Comparison of ENCODE assay signal across 8 cellular contexts in genomic region chr12:124566181-124567034, GRCh38. TPM values are rescaled to one million over a fixed set of nuclear protein-coding genes. Genes with fewer than 3 reads are reported as not detected.
A peak's percentile ranks its signal among the peaks of the same experiment; 100 is the strongest.
DNase-seq lines count a peak whose midpoint lies in the region; ATAC-seq and TF ChIP-seq lines count a peak whose summit lies in the region.

No MANE protein-coding gene starts in this region.

- H3K4me1 Mint-ChIP-seq in CD8-positive, alpha-beta memory T cell = peaks cover 27 to 52% (median 31%) of the 10 kb centered on the region in 3 donors
- H3K4me1 Mint-ChIP-seq in activated T-helper 17 cell treated with anti-CD3 and anti-CD28 coated beads, Interleukin-2, amount 50 U/mL, for 72 hours = peaks cover 7% of the 10 kb centered on the region
- H3K4me1 Mint-ChIP-seq in naive thymus-derived CD4-positive, alpha-beta T cell = peaks cover 8 to 57% (median 33%) of the 10 kb centered on the region in 7 donors

- H3K9me3 ChIP-seq in CD8-positive, alpha-beta memory T cell (ENCODE audit: low read length) = no peaks in the 10 kb centered on the region
- H3K9me3 ChIP-seq in Peyer's patch = no peaks in the 10 kb centered on the region
- no peaks in the 10 kb centered on the region for H3K9me3 ChIP-seq in naive thymus-derived CD4-positive, alpha-beta T cell (ENCODE audit: control insufficient read depth in 2 of 3, low read length in 3 of 3)

- CTCF ChIA-PET in CD8-positive, alpha-beta memory T cell (lab: Charles Lee) = interaction anchor here (0.8 kb wide), 1 partner anchor 112 kb away, joined by 3 read pairs; no protein-coding TSS in a partner anchor
- CTCF ChIA-PET in naive thymus-derived CD4-positive, alpha-beta T cell (lab: Charles Lee) = no interaction called here

- no peaks in the 10 kb centered on the region for H3K36me3 ChIP-seq in CD8-positive, alpha-beta memory T cell (ENCODE audit: insufficient read depth, low read length)
- H3K36me3 ChIP-seq in Peyer's patch = no peaks in the 10 kb centered on the region
- H3K36me3 ChIP-seq in naive thymus-derived CD4-positive, alpha-beta T cell (ENCODE audit: control insufficient read depth in 2 of 3, insufficient read depth in 3 of 3, low read length in 3 of 3) = peaks cover 0 to 7% (median 0%) of the 10 kb centered on the region in 3 experiments

- H3K27ac ChIP-seq in CD8-positive, alpha-beta memory T cell (ENCODE audit: low read depth, low read length) = peak overlapping the region; percentile 69
- H3K27ac ChIP-seq in Peyer's patch = peak overlapping the region; percentile 86 to 98 (median 95)
- peak overlapping the region; percentile 85 for H3K27ac ChIP-seq in naive thymus-derived CD4-positive, alpha-beta T cell (ENCODE audit: low read depth, low read length)

- H3K4me3 Mint-ChIP-seq in CD8-positive, alpha-beta memory T cell = peak overlapping the region; percentile 91 to 97 (median 94)
- H3K4me3 Mint-ChIP-seq in activated T-helper 17 cell treated with anti-CD3 and anti-CD28 coated beads, Interleukin-2, amount 50 U/mL, for 72 hours = peak overlapping the region; percentile 80
- H3K4me3 Mint-ChIP-seq in naive thymus-derived CD4-positive, alpha-beta T cell = peak overlapping the region; percentile 84 to 96 (median 94)

- peak; percentile 11 to 50 for TF ChIP-seq POLR2A in Peyer's patch (IDR thresholded peaks at IDR 0.05)

- H3K27me3 ChIP-seq in CD8-positive, alpha-beta memory T cell (ENCODE audit: insufficient read depth, low read length, poor library complexity, severe bottlenecking) = no peaks in the 10 kb centered on the region
- H3K27me3 ChIP-seq in Peyer's patch = no peaks in the 10 kb centered on the region
- H3K27me3 ChIP-seq in naive thymus-derived CD4-positive, alpha-beta T cell (ENCODE audit: control insufficient read depth in 2 of 2, insufficient read depth in 2 of 2, low read length in 2 of 2) = no peaks in the 10 kb centered on the region

- H3K36me3 Mint-ChIP-seq in CD8-positive, alpha-beta memory T cell = peaks cover 0 to 3% (median 0%) of the 10 kb centered on the region in 3 donors
- H3K36me3 Mint-ChIP-seq in activated T-helper 17 cell treated with anti-CD3 and anti-CD28 coated beads, Interleukin-2, amount 50 U/mL, for 72 hours (ENCODE audit: low read depth) = no peaks in the 10 kb centered on the region
- no peaks in the 10 kb centered on the region for H3K36me3 Mint-ChIP-seq in naive thymus-derived CD4-positive, alpha-beta T cell

- H3K9me3 Mint-ChIP-seq in CD8-positive, alpha-beta memory T cell = no peaks in the 10 kb centered on the region
- no peaks in the 10 kb centered on the region for H3K9me3 Mint-ChIP-seq in activated T-helper 17 cell treated with anti-CD3 and anti-CD28 coated beads, Interleukin-2, amount 50 U/mL, for 72 hours
- no peaks in the 10 kb centered on the region for H3K9me3 Mint-ChIP-seq in naive thymus-derived CD4-positive, alpha-beta T cell

- peak overlapping the region; percentile 88 to 96 (median 92) for H3K27ac Mint-ChIP-seq in CD8-positive, alpha-beta memory T cell
- peak overlapping the region; percentile 59 for H3K27ac Mint-ChIP-seq in activated T-helper 17 cell treated with anti-CD3 and anti-CD28 coated beads, Interleukin-2, amount 50 U/mL, for 72 hours
- peak overlapping the region; percentile 64 to 95 (median 88) for H3K27ac Mint-ChIP-seq in naive thymus-derived CD4-positive, alpha-beta T cell

- DNase-seq in CD8-positive, alpha-beta memory T cell = peak; percentile 56 to 78 (median 62)
- peak; percentile 43 for DNase-seq in HS-5 (ENCODE audit: low read depth)
- DNase-seq in Peyer's patch = peak; percentile 82 to 93 (median 93)
- DNase-seq in fibroblast of mammary gland (ENCODE audit: low read depth) = peak; percentile 63
- peak; percentile 53 to 81 (median 61) for DNase-seq in naive thymus-derived CD4-positive, alpha-beta T cell
- peak; percentile 82 for DNase-seq in stimulated activated naive CD8-positive, alpha-beta T cell treated with anti-CD3 and anti-CD28 coated beads, Interleukin-15, Interleukin-2, amounts not matched to agents 100 U/mL and 50 U/mL, for 24 hours

- ATAC-seq in GM19463 (IDR thresholded peaks at IDR 0.05; ENCODE audit: unreplicated experiment) = peak; percentile 49
- ATAC-seq in activated T-helper 17 cell treated with anti-CD3 and anti-CD28 coated beads, Interleukin-2, amount 50 U/mL, for 72 hours (replicated peaks) = peak; percentile 74
- peak; percentile 58 for ATAC-seq in naive thymus-derived CD4-positive, alpha-beta T cell
- peak; percentile 60 for ATAC-seq in stimulated activated naive CD8-positive, alpha-beta T cell treated with anti-CD3 and anti-CD28 coated beads, Interleukin-15, Interleukin-2, amounts not matched to agents 100 U/mL and 50 U/mL, for 24 hours

- H3K4me1 ChIP-seq in CD8-positive, alpha-beta memory T cell (ENCODE audit: insufficient read depth, low read length) = peaks cover 24% of the 10 kb centered on the region
- peaks cover 0 to 57% (median 23%) of the 10 kb centered on the region in 4 donors for H3K4me1 ChIP-seq in Peyer's patch
- peaks cover 6 to 15% of the 10 kb centered on the region in 2 donors for H3K4me1 ChIP-seq in naive thymus-derived CD4-positive, alpha-beta T cell (ENCODE audit: control insufficient read depth in 2 of 2, insufficient read depth in 2 of 2, low read length in 2 of 2)

- no peaks in the 10 kb centered on the region for H3K27me3 Mint-ChIP-seq in CD8-positive, alpha-beta memory T cell
- no peaks in the 10 kb centered on the region for H3K27me3 Mint-ChIP-seq in activated T-helper 17 cell treated with anti-CD3 and anti-CD28 coated beads, Interleukin-2, amount 50 U/mL, for 72 hours
- H3K27me3 Mint-ChIP-seq in naive thymus-derived CD4-positive, alpha-beta T cell = no peaks in the 10 kb centered on the region

- intact Hi-C loops in naive thymus-derived CD4-positive, alpha-beta T cell (cut with micrococcal nuclease) = loop anchor here (1.0 to 5.0 kb wide), 20 partner anchors 22 to 1599 kb away; partner anchors contain the start of genes ABCB9 (in 1 of the 2), ATP6V0A2 (in 1 of the 2), BRI3BP (in 1 of the 2) and DHX37 (in 1 of the 2)

- POLR2A ChIA-PET in CD8-positive, alpha-beta memory T cell (lab: Charles Lee) = interaction anchor here (0.9 to 1.0 kb wide), 2 partner anchors 100 to 177 kb away, joined by 3 read pairs; no protein-coding TSS in a partner anchor
- POLR2A ChIA-PET in naive thymus-derived CD4-positive, alpha-beta T cell (lab: Charles Lee) = interaction anchor here (1.5 kb wide), 1 partner anchor 44 kb away, joined by 4 read pairs; no protein-coding TSS in a partner anchor

- peak overlapping the region; percentile 80 for H3K4me3 ChIP-seq in CD8-positive, alpha-beta memory T cell (ENCODE audit: low read length)
- peak overlapping the region; percentile 63 to 95 (median 92) for H3K4me3 ChIP-seq in Peyer's patch
- peak overlapping the region; percentile 80 for H3K4me3 ChIP-seq in fibroblast of mammary gland (ENCODE audit: control insufficient read depth, low read depth, low read length)
- H3K4me3 ChIP-seq in naive thymus-derived CD4-positive, alpha-beta T cell (ENCODE audit: low read length) = peak overlapping the region; percentile 86

- TF ChIP-seq CTCF in Peyer's patch (IDR thresholded peaks at IDR 0.05) (peak in 1 of 6 experiments; percentile 12), fibroblast of mammary gland (conservative IDR thresholded peaks at IDR 0.05; ENCODE audit: control insufficient read depth, insufficient read depth, low read depth, low read length) (no peak)

RNA-seq across cellular contexts. Expression of gene NCOR2, which starts 1.0 kb away (rescaled TPM):
- 10 to 100 TPM; 96.6 to 97.4 TPM for total RNA-seq in CD8-positive, alpha-beta memory T cell
- polyA plus RNA-seq in CD8-positive, alpha-beta memory T cell = 16.7 TPM
- 100 to 1,000 TPM; 105 to 330 (median 148) TPM for total RNA-seq in Peyer's patch
- 10 to 100 TPM; 72.8 to 87.8 TPM for total RNA-seq in activated T-helper 17 cell treated with anti-CD3 and anti-CD28 coated beads, Interleukin-2, amount 50 U/mL, for 72 hours
- 100 to 1,000 TPM; 101 to 194 (median 112) TPM for total RNA-seq in naive thymus-derived CD4-positive, alpha-beta T cell
- polyA plus RNA-seq in naive thymus-derived CD4-positive, alpha-beta T cell = 10 to 100 TPM in 1 of 2 donors, 1 to 10 TPM in 1; 5.3 to 17.3 TPM

Comparison
In these comparisons a context has a peak if more than half of its experiments do, and no peak if none do; other contexts are left out.
1. Peak in every context shown above with its lines: DNase-seq, ATAC-seq, H3K4me3 ChIP-seq and H3K27ac ChIP-seq.
2. DNase-seq: peak in every context shown above with its lines; median percentile 93 in Peyer's patch; 82 in stimulated activated naive CD8-positive, alpha-beta T cell treated with anti-CD3 and anti-CD28 coated beads, Interleukin-15, Interleukin-2, amounts not matched to agents 100 U/mL and 50 U/mL, for 24 hours; 63 in fibroblast of mammary gland; 62 in CD8-positive, alpha-beta memory T cell; 61 in naive thymus-derived CD4-positive, alpha-beta T cell; 43 in HS-5.